ENCODE assay signal across 15 cellular contexts in genomic region chr18:43634994-43635393, GRCh38.
A peak's percentile ranks its signal among the peaks of the same experiment; 100 is the strongest.
DNase-seq lines count a peak whose midpoint lies in the region; ATAC-seq and TF ChIP-seq lines count a peak whose summit lies in the region.
"Had no signal": no experiment of that assay in that cellular context is flagged by ENCODE, and none has a peak within 500 bp of the region (broad histone marks: within the 10 kb centered on the region; RNA-seq: fewer than 3 reads in every experiment).

No MANE protein-coding gene starts in this region.

- H4K20me1 ChIP-seq in hepatocyte (ENCODE audit: insufficient read depth, poor library complexity, severe bottlenecking): no peaks in the 10 kb centered on the region

- H3K36me3 ChIP-seq in hepatocyte (replicated peaks; ENCODE audit: insufficient read depth, low read depth): no peaks in the 10 kb centered on the region
- H3K36me3 ChIP-seq: BE2C, MG63 had no signal

- no peaks in the 10 kb centered on the region for H3K9me3 ChIP-seq in hepatocyte (ENCODE audit: low read depth)
- H3K9me3 ChIP-seq: BE2C, MG63 had no signal

- no peaks in the 10 kb centered on the region for H3K36me3 Mint-ChIP-seq in endothelial cell (ENCODE audit: low read depth, unreplicated experiment)
- H3K36me3 Mint-ChIP-seq: CD4-positive, alpha-beta memory T cell had no signal

- DNase-seq in COR-L47 (lab: John Stamatoyannopoulos, UW) (peak; percentile 69), NCI-H1105 treated with DMSO at 0.1 percent for 48 hours (lab: John Stamatoyannopoulos, UW) (peak; percentile 56), NCI-H345 (lab: John Stamatoyannopoulos, UW) (peak; percentile 73), hepatocyte (ENCODE audit: low spot score) (no peak), foreskin keratinocyte (no peak), endothelial cell (ENCODE audit: low spot score) (no peak), left lobe of liver (ENCODE audit: low spot score) (no peak)
- DNase-seq: BE2C; CD4-positive, alpha-beta memory T cell; H9; MG63; NCI-H1694; NCI-H524 treated with DMSO at 0.1 percent for 48 hours; T-helper 17 cell had no signal

- H3K4me1 ChIP-seq in hepatocyte (ENCODE audit: insufficient read depth) (peaks cover 4% of the 10 kb centered on the region), foreskin keratinocyte (no peaks in the 10 kb centered on the region)
- H3K4me1 ChIP-seq: BE2C had no signal

- no peaks in the 10 kb centered on the region for H3K79me2 ChIP-seq in hepatocyte

- H3K9me2 ChIP-seq in hepatocyte (replicated peaks; ENCODE audit: insufficient read depth): no peaks in the 10 kb centered on the region

- no peaks in the 10 kb centered on the region for H3K4me1 Mint-ChIP-seq in endothelial cell (ENCODE audit: unreplicated experiment)
- H3K4me1 Mint-ChIP-seq: CD4-positive, alpha-beta memory T cell; H9; T-helper 17 cell had no signal

- no peak overlapping the region for H2AFZ ChIP-seq in hepatocyte

- ATAC-seq in foreskin keratinocyte (no peak), left lobe of liver (no peak)
- ATAC-seq: Right ventricle myocardium inferior, T-helper 17 cell had no signal

- H3K4me3 ChIP-seq in hepatocyte: no peak overlapping the region
- H3K4me3 ChIP-seq: MG63 had no signal

- H3K4me2 ChIP-seq in hepatocyte: no peak overlapping the region

- no peak overlapping the region for H3K27ac Mint-ChIP-seq in endothelial cell (ENCODE audit: unreplicated experiment)
- H3K27ac Mint-ChIP-seq: CD4-positive, alpha-beta memory T cell; H9; T-helper 17 cell had no signal

- H3K27ac ChIP-seq in hepatocyte: peak overlapping the region; percentile 31
- no peak overlapping the region for H3K27ac ChIP-seq in foreskin keratinocyte

- no peaks in the 10 kb centered on the region for H3K27me3 Mint-ChIP-seq in endothelial cell (ENCODE audit: unreplicated experiment)
- H3K27me3 Mint-ChIP-seq: CD4-positive, alpha-beta memory T cell; T-helper 17 cell had no signal

- no peak overlapping the region for H3K4me3 Mint-ChIP-seq in endothelial cell (ENCODE audit: unreplicated experiment)
- H3K4me3 Mint-ChIP-seq: CD4-positive, alpha-beta memory T cell; H9; T-helper 17 cell had no signal

- TF ChIP-seq CTCF in hepatocyte (IDR thresholded peaks at IDR 0.05; ENCODE audit: poor library complexity): no peak
- TF ChIP-seq CTCF in foreskin keratinocyte (conservative IDR thresholded peaks at IDR 0.05): no peak
- TF ChIP-seq CTCF in endothelial cell (IDR thresholded peaks at IDR 0.05; ENCODE audit: unreplicated experiment): no peak

- H3K9me3 Mint-ChIP-seq in endothelial cell (ENCODE audit: unreplicated experiment): no peaks in the 10 kb centered on the region
- H3K9me3 Mint-ChIP-seq: H9 had no signal

- WGBS in hepatocyte (ENCODE audit: low lambda C conversion rate, missing lambda C conversion rate): 35% methylated on average over 2 of the region's 2 CpGs

- H3K27me3 ChIP-seq in hepatocyte (no peaks in the 10 kb centered on the region), foreskin keratinocyte (peaks cover 14% of the 10 kb centered on the region)
- H3K27me3 ChIP-seq: BE2C, MG63 had no signal

Comparison
In these comparisons a context has a peak if more than half of its experiments do, and no peak if none do; other contexts are left out.
1. DNase-seq: peak in COR-L47 (single experiment), NCI-H1105 treated with DMSO at 0.1 percent for 48 hours (single experiment) and NCI-H345 (single experiment); none in hepatocyte (single experiment), foreskin keratinocyte (0 of 2), endothelial cell (single experiment) and left lobe of liver (single experiment).